In the genomic region with DNA sequence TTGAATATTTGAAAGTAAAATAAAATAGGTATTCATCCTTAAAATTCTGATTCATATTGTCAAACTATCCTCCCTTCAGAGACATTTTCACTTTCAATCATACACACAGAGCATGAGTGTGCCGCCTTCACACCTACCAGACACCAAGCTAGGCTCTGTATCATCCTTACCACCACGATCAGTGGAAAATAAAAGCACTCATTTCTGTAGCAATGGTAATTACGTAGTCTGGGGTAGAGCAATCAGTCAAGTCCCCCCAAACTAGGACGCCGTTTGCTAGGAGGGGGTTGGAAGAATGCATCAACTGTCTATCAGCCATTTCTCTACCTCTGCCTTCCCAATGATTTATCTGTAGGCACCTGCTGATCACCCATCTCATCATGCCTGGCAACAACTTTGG, we compare ENCODE assay signal across 11 cellular contexts.
DNase-seq lines count a peak whose midpoint lies in the region; ATAC-seq, FAIRE-seq and TF ChIP-seq lines count a peak whose summit lies in the region.
"Had no signal": no experiment of that assay in that cellular context is flagged by ENCODE, and none has a peak within 500 bp of the region (broad histone marks: within the 10 kb centered on the region; RNA-seq: fewer than 3 reads in every experiment).

No MANE protein-coding gene starts in this region.

- H3K4me3 Mint-ChIP-seq in central memory CD8-positive, alpha-beta T cell: peak overlapping the region; percentile 1
- no peak overlapping the region for H3K4me3 Mint-ChIP-seq in activated T-helper 2 cell treated with anti-CD3 and anti-CD28 coated beads, Interferon-gamma antibody, Interleukin-2, Interleukin-4, amounts not matched to agents 10 μg/mL and 5 μg/mL and 100 μg/mL, durations not matched to agents 14 hours and 24 hours and 36 hours (ENCODE audit: low read depth)

- peak overlapping the region; percentile 0 for H3K27ac Mint-ChIP-seq in central memory CD8-positive, alpha-beta T cell (ENCODE audit: low read depth)
- no peak overlapping the region for H3K27ac Mint-ChIP-seq in activated T-helper 2 cell treated with anti-CD3 and anti-CD28 coated beads, Interferon-gamma antibody, Interleukin-2, Interleukin-4, amounts not matched to agents 10 μg/mL and 5 μg/mL and 100 μg/mL, durations not matched to agents 14 hours and 24 hours and 36 hours
- H3K27ac Mint-ChIP-seq: CD4-positive, alpha-beta memory T cell had no signal

- no peaks in the 10 kb centered on the region for H3K36me3 Mint-ChIP-seq in central memory CD8-positive, alpha-beta T cell (ENCODE audit: insufficient read depth)
- H3K36me3 Mint-ChIP-seq in activated T-helper 2 cell treated with anti-CD3 and anti-CD28 coated beads, Interferon-gamma antibody, Interleukin-2, Interleukin-4, amounts not matched to agents 10 μg/mL and 5 μg/mL and 100 μg/mL, durations not matched to agents 14 hours and 24 hours and 36 hours (ENCODE audit: low read depth): no peaks in the 10 kb centered on the region
- H3K36me3 Mint-ChIP-seq: CD4-positive, alpha-beta memory T cell had no signal

- intact Hi-C loops in activated T-helper 2 cell treated with anti-CD3 and anti-CD28 coated beads, Interferon-gamma antibody, Interleukin-2, Interleukin-4, amounts not matched to agents 10 μg/mL and 5 μg/mL and 100 μg/mL, durations not matched to agents 14 hours and 24 hours and 36 hours (cut with micrococcal nuclease): loop anchor here (5.0 to 10.0 kb wide), 2 partner anchors 120 to 648 kb away; a partner anchor contains a TSS
- intact Hi-C loops in Right ventricle myocardium superior (cut with DNase I): no loop called here

- ATAC-seq in GM19023 (IDR thresholded peaks at IDR 0.05; ENCODE audit: unreplicated experiment): peak; percentile 63
- ATAC-seq in HG03135 (IDR thresholded peaks at IDR 0.05; ENCODE audit: unreplicated experiment): peak; percentile 68
- no peak for ATAC-seq in central memory CD8-positive, alpha-beta T cell (replicated peaks; ENCODE audit: extremely low read depth, poor library complexity, severe bottlenecking)
- no peak for ATAC-seq in Right ventricle myocardium superior (ENCODE audit: poor library complexity)

- H3K9me3 Mint-ChIP-seq in central memory CD8-positive, alpha-beta T cell: no peaks in the 10 kb centered on the region
- peaks cover under 1% of the 10 kb centered on the region for H3K9me3 Mint-ChIP-seq in activated T-helper 2 cell treated with anti-CD3 and anti-CD28 coated beads, Interferon-gamma antibody, Interleukin-2, Interleukin-4, amounts not matched to agents 10 μg/mL and 5 μg/mL and 100 μg/mL, durations not matched to agents 14 hours and 24 hours and 36 hours

- TF ChIP-seq POLR2A in GM12891 (IDR thresholded peaks at IDR 0.05; ENCODE audit: low read depth, low read length): no peak

- peaks cover 14% of the 10 kb centered on the region for H3K4me1 Mint-ChIP-seq in central memory CD8-positive, alpha-beta T cell
- peaks cover 7% of the 10 kb centered on the region for H3K4me1 Mint-ChIP-seq in activated T-helper 2 cell treated with anti-CD3 and anti-CD28 coated beads, Interferon-gamma antibody, Interleukin-2, Interleukin-4, amounts not matched to agents 10 μg/mL and 5 μg/mL and 100 μg/mL, durations not matched to agents 14 hours and 24 hours and 36 hours (ENCODE audit: low read depth)

- no peak for DNase-seq in GM12891 (ENCODE audit: insufficient read length, low spot score)
- no peak for DNase-seq in central memory CD8-positive, alpha-beta T cell (ENCODE audit: low spot score in 2 of 2)
- no peak for DNase-seq in NCI-H2081 treated with DMSO at 0.1 percent for 48 hours (lab: John Stamatoyannopoulos, UW)
- no peak for DNase-seq in activated T-helper 2 cell treated with anti-CD3 and anti-CD28 coated beads, Interferon-gamma antibody, Interleukin-2, Interleukin-4, amounts not matched to agents 10 μg/mL and 5 μg/mL and 100 μg/mL, durations not matched to agents 14 hours and 24 hours and 36 hours (ENCODE audit: low spot score)
- no peak for DNase-seq in Right ventricle myocardium superior
- no peak for DNase-seq in NCI-H2029 treated with DMSO at 0.1 percent for 48 hours (lab: John Stamatoyannopoulos, UW)
- DNase-seq: CD4-positive, alpha-beta memory T cell; NCI-H774; SK-N-SH had no signal

- peak; percentile 80 for FAIRE-seq in GM12891 (lab: Jason Lieb, UNC)

- no peaks in the 10 kb centered on the region for H3K27me3 Mint-ChIP-seq in central memory CD8-positive, alpha-beta T cell
- H3K27me3 Mint-ChIP-seq in activated T-helper 2 cell treated with anti-CD3 and anti-CD28 coated beads, Interferon-gamma antibody, Interleukin-2, Interleukin-4, amounts not matched to agents 10 μg/mL and 5 μg/mL and 100 μg/mL, durations not matched to agents 14 hours and 24 hours and 36 hours (ENCODE audit: low read depth): no peaks in the 10 kb centered on the region

TF ChIP-seq in GM12891, 5 proteins besides CTCF, POLR2A, EP300 and RAD21:
- no peak for TF ChIP-seq POLR2AphosphoS5 (IDR thresholded peaks at IDR 0.05; ENCODE audit: low read depth, low read length)
- TF ChIP-seq PAX5 (IDR thresholded peaks at IDR 0.05; ENCODE audit: insufficient read depth, low read length, severe bottlenecking): no peak
- no peak for TF ChIP-seq POU2F2 (IDR thresholded peaks at IDR 0.05; ENCODE audit: low read depth, low read length)
- TF ChIP-seq TAF1 (IDR thresholded peaks at IDR 0.05; ENCODE audit: low read depth, low read length): no peak

Comparison
In these comparisons a context has a peak if more than half of its experiments do, and no peak if none do; other contexts are left out.
1. ATAC-seq: peak in GM19023 (single experiment) and HG03135 (single experiment); none in central memory CD8-positive, alpha-beta T cell (single experiment) and Right ventricle myocardium superior (single experiment).